ENCODE assay signal across 8 cellular contexts in the genomic region with DNA sequence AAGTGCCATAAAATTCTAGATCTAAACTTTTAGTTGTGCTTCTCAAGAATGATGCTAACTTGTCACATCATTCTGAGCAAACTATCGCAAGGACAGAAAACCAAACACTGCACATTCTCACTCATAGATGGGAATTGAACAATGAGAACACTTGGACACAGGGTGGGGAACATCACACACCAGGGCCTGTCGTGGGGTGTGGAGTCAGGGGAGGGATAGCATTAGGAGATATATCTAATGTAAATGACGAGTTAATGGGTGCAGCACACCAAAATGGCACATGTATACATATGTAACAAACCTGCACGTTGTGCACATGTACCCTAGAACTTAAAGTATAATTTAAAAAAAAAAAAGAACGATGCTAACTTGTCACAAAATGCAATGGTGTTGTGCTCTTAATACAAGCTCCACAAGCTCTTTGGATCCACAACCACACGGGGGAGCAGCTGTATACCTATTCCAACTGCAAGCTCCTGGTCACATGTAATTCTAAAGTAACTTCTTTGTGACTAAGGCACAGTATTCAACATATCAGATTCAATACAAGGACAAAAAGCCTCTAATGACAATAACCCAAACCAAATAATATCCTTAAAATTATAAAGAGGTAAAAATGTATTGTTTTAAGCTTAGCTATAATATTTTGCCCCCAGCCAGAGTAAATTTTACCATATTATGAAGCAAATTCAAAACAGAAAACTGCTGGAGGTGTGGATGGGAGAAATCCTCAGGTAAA. TPM values are rescaled to one million over a fixed set of nuclear protein-coding genes. Genes with fewer than 3 reads are reported as not detected.
A peak's percentile ranks its signal among the peaks of the same experiment; 100 is the strongest.
DNase-seq lines count a peak whose midpoint lies in the region; ATAC-seq, FAIRE-seq and TF ChIP-seq lines count a peak whose summit lies in the region.
"Not testable (repeated sequence)": the region's sequence is repeated elsewhere in the genome, so short reads cannot be mapped to it uniquely, and the experiment has no call there.

No MANE protein-coding gene starts in this region.

- not testable (repeated sequence) for H3K4me3 Mint-ChIP-seq in T-helper 2 cell treated with Interferon-gamma antibody and Interleukin-4, amounts not matched to agents 5 μg/mL and 100 μg/mL, for 36 hours; brain

- POLR2A ChIA-PET in AG04449 (lab: Yijun Ruan, JAX), result interaction anchor here (1.1 kb wide), 1 partner anchor 12 kb away, joined by 6 read pairs; no protein-coding TSS in a partner anchor

- not testable (repeated sequence) for H3K4me3 ChIP-seq in AG04449 (ENCODE audit: low read depth, low read length); retinal pigment epithelial cell (ENCODE audit: low read length)

- not testable (repeated sequence) for H3K27ac Mint-ChIP-seq in T-helper 2 cell treated with Interferon-gamma antibody and Interleukin-4, amounts not matched to agents 5 μg/mL and 100 μg/mL, for 36 hours
- H3K27ac Mint-ChIP-seq in brain, result peak overlapping the region in 4 of 5 experiments; percentile 61 to 81 (median 74)

- FAIRE-seq in GM18507 (lab: Jason Lieb, UNC), result peak; percentile 73

- peak; percentile 54 for TF ChIP-seq CTCF in AG04449 (IDR thresholded peaks at IDR 0.05; ENCODE audit: insufficient read depth, low read length, missing control alignments)
- TF ChIP-seq CTCF in brain (conservative IDR thresholded peaks at IDR 0.05), result peak; percentile 60 to 78
- TF ChIP-seq CTCF in retinal pigment epithelial cell (conservative IDR thresholded peaks at IDR 0.05; ENCODE audit: low read depth, low read length), result peak; percentile 81

- peak; percentile 35 for ATAC-seq in HG03045 (IDR thresholded peaks at IDR 0.05; ENCODE audit: unreplicated experiment)

- H3K4me1 Mint-ChIP-seq in T-helper 2 cell treated with Interferon-gamma antibody and Interleukin-4, amounts not matched to agents 5 μg/mL and 100 μg/mL, for 36 hours (ENCODE audit: low read depth), result not testable (repeated sequence)
- H3K4me1 Mint-ChIP-seq in brain, result peaks cover 50% of the 10 kb centered on the region

- not testable (repeated sequence) for H3K9me3 Mint-ChIP-seq in T-helper 2 cell treated with Interferon-gamma antibody and Interleukin-4, amounts not matched to agents 5 μg/mL and 100 μg/mL, for 36 hours; brain

- CTCF ChIA-PET in AG04449 (lab: Yijun Ruan, JAX), result interaction anchor here (0.7 to 4.8 kb wide), 15 partner anchors 8 to 576 kb away, joined by 3 to 20 read pairs (median 6); a partner anchor contains a TSS

- H3K27me3 Mint-ChIP-seq in T-helper 2 cell treated with Interferon-gamma antibody and Interleukin-4, amounts not matched to agents 5 μg/mL and 100 μg/mL, for 36 hours (ENCODE audit: low read depth); brain: not testable (repeated sequence)

- DNase-seq in AG04449 (ENCODE audit: low read depth, low spot score); GM18507 (ENCODE audit: extremely low spot score, insufficient read length, low read depth): not testable (repeated sequence)
- DNase-seq in NCI-H2029 (lab: John Stamatoyannopoulos, UW), result peak; percentile 43
- peak; percentile 10 for DNase-seq in T-helper 2 cell treated with Interferon-gamma antibody and Interleukin-4, amounts not matched to agents 5 μg/mL and 100 μg/mL, for 36 hours (ENCODE audit: low spot score)
- DNase-seq in hippocampal formation (lab: John Stamatoyannopoulos, UW), result peak; percentile 31 to 67
- DNase-seq in retinal pigment epithelial cell (ENCODE audit: low read depth), result peak; percentile 43

- not testable (repeated sequence) for H3K36me3 Mint-ChIP-seq in T-helper 2 cell treated with Interferon-gamma antibody and Interleukin-4, amounts not matched to agents 5 μg/mL and 100 μg/mL, for 36 hours (ENCODE audit: low read depth); brain

RNA-seq across cellular contexts. Expression of a gene that starts 53.7 kb away (rescaled TPM):
- polyA plus RNA-seq in brain (ENCODE audit: insufficient read depth, low read depth, low replicate concordance), result 7.1 TPM
